Comparison of ENCODE assay signal across 1 cellular context in genomic region chr2:28399946-28400345, GRCh38.
TF ChIP-seq lines count a peak whose summit lies in the region.

No MANE protein-coding gene starts in this region.

TF ChIP-seq in GM23338, 12 proteins besides CTCF, POLR2A, EP300 and RAD21 (continued from another document):
- TF ChIP-seq, protein P1, sequence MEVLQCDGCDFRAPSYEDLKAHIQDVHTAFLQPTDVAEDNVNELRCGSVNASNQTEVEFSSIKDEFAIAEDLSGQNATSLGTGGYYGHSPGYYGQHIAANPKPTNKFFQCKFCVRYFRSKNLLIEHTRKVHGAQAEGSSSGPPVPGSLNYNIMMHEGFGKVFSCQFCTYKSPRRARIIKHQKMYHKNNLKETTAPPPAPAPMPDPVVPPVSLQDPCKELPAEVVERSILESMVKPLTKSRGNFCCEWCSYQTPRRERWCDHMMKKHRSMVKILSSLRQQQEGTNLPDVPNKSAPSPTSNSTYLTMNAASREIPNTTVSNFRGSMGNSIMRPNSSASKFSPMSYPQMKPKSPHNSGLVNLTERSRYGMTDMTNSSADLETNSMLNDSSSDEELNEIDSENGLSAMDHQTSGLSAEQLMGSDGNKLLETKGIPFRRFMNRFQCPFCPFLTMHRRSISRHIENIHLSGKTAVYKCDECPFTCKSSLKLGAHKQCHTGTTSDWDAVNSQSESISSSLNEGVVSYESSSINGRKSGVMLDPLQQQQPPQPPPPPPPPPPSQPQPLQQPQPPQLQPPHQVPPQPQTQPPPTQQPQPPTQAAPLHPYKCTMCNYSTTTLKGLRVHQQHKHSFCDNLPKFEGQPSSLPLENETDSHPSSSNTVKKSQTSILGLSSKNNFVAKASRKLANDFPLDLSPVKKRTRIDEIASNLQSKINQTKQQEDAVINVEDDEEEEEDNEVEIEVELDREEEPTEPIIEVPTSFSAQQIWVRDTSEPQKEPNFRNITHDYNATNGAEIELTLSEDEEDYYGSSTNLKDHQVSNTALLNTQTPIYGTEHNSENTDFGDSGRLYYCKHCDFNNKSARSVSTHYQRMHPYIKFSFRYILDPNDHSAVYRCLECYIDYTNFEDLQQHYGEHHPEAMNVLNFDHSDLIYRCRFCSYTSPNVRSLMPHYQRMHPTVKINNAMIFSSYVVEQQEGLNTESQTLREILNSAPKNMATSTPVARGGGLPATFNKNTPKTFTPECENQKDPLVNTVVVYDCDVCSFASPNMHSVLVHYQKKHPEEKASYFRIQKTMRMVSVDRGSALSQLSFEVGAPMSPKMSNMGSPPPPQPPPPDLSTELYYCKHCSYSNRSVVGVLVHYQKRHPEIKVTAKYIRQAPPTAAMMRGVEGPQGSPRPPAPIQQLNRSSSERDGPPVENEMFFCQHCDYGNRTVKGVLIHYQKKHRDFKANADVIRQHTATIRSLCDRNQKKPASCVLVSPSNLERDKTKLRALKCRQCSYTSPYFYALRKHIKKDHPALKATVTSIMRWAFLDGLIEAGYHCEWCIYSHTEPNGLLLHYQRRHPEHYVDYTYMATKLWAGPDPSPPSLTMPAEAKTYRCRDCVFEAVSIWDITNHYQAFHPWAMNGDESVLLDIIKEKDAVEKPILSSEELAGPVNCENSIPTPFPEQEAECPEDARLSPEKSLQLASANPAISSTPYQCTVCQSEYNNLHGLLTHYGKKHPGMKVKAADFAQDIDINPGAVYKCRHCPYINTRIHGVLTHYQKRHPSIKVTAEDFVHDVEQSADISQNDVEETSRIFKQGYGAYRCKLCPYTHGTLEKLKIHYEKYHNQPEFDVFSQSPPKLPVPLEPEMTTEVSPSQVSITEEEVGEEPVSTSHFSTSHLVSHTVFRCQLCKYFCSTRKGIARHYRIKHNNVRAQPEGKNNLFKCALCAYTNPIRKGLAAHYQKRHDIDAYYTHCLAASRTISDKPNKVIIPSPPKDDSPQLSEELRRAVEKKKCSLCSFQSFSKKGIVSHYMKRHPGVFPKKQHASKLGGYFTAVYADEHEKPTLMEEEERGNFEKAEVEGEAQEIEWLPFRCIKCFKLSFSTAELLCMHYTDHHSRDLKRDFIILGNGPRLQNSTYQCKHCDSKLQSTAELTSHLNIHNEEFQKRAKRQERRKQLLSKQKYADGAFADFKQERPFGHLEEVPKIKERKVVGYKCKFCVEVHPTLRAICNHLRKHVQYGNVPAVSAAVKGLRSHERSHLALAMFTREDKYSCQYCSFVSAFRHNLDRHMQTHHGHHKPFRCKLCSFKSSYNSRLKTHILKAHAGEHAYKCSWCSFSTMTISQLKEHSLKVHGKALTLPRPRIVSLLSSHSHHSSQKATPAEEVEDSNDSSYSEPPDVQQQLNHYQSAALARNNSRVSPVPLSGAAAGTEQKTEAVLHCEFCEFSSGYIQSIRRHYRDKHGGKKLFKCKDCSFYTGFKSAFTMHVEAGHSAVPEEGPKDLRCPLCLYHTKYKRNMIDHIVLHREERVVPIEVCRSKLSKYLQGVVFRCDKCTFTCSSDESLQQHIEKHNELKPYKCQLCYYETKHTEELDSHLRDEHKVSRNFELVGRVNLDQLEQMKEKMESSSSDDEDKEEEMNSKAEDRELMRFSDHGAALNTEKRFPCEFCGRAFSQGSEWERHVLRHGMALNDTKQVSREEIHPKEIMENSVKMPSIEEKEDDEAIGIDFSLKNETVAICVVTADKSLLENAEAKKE (CRISPR knock-in tag; IDR thresholded peaks at IDR 0.05): no peak
- TF ChIP-seq POLR2AphosphoS5 (IDR thresholded peaks at IDR 0.05; ENCODE audit: low read depth) (no peak), ETS1 (IDR thresholded peaks at IDR 0.05) (no peak)
